ENCODE assay signal across 9 cellular contexts in genomic region chr5:150412319-150413175, GRCh38. TPM values are rescaled to one million over a fixed set of nuclear protein-coding genes. Genes with fewer than 3 reads are reported as not detected.
DNase-seq lines count a peak whose midpoint lies in the region; ATAC-seq and TF ChIP-seq lines count a peak whose summit lies in the region.
"Had no signal": no experiment of that assay in that cellular context is flagged by ENCODE, and none has a peak within 500 bp of the region (broad histone marks: within the 10 kb centered on the region; RNA-seq: fewer than 3 reads in every experiment).

Gene CD74 (minus strand): TSS chr5:150412910. CDS start chr5:150412749, 161 bp downstream.

- H3K4me3 Mint-ChIP-seq in T-cell, result peak within 1 kb of the TSS; percentile 88 to 97 (median 96)

- DNase-seq in DMS 273 (lab: John Stamatoyannopoulos, UW; ENCODE audit: unreplicated experiment) (peak; percentile 67), DMS 273 treated with DMSO at 0.1 percent for 48 hours (lab: John Stamatoyannopoulos, UW) (no peak), T-cell (peak; percentile 79 to 98 (median 95)), adipocyte (ENCODE audit: low read depth) (peak; percentile 54), hepatocyte (ENCODE audit: low spot score) (peak; percentile 85), sigmoid colon (peak; percentile 89), SHP77 (lab: John Stamatoyannopoulos, UW) (no peak)

- peak within 1 kb of the TSS; percentile 99 to 100 for H3K27ac Mint-ChIP-seq in T-cell

- H3K9me2 ChIP-seq in hepatocyte (replicated peaks; ENCODE audit: insufficient read depth), result no peaks in the 10 kb centered on the region

- WGBS in hepatocyte (ENCODE audit: low lambda C conversion rate, missing lambda C conversion rate), result 23% methylated on average over 20 of the region's 20 CpGs
- 2 to 6% methylated on average over 20 of the region's 20 CpGs for WGBS in sigmoid colon, 2 donors

- H3K27ac ChIP-seq in hepatocyte (peak within 1 kb of the TSS; percentile 80), sigmoid colon (peak within 1 kb of the TSS; percentile 73 to 83 (median 80))
- H3K27ac ChIP-seq: 22Rv1 had no signal

- no peak for TF ChIP-seq POLR2A in sigmoid colon (IDR thresholded peaks at IDR 0.05)

- H3K79me2 ChIP-seq in hepatocyte, result no peaks in the 10 kb centered on the region

- TF ChIP-seq EP300 in sigmoid colon (IDR thresholded peaks at IDR 0.05), result no peak

- peak within 1 kb of the TSS; percentile 20 for H2AFZ ChIP-seq in hepatocyte

- TF ChIP-seq CTCF in hepatocyte (IDR thresholded peaks at IDR 0.05; ENCODE audit: poor library complexity) (no peak), sigmoid colon (IDR thresholded peaks at IDR 0.05) (no peak)

- H3K36me3 ChIP-seq in adipocyte (ENCODE audit: control insufficient read depth, insufficient read depth, low read length, severe bottlenecking), result no peaks in the 10 kb centered on the region
- no peaks in the 10 kb centered on the region for H3K36me3 ChIP-seq in hepatocyte (replicated peaks; ENCODE audit: insufficient read depth, low read depth)
- no peaks in the 10 kb centered on the region for H3K36me3 ChIP-seq in sigmoid colon

- H3K4me2 ChIP-seq in hepatocyte, result peak within 1 kb of the TSS; percentile 60

- H3K4me3 ChIP-seq in adipocyte (ENCODE audit: low read length) (peak within 1 kb of the TSS; percentile 78), hepatocyte (no peak within 1 kb of the TSS), sigmoid colon (peak within 1 kb of the TSS; percentile 13 to 48 (median 39))

- H3K9me3 ChIP-seq in adipocyte (ENCODE audit: control insufficient read depth, low read length), result no peaks in the 10 kb centered on the region
- H3K9me3 ChIP-seq in hepatocyte (ENCODE audit: low read depth), result no peaks in the 10 kb centered on the region
- no peaks in the 10 kb centered on the region for H3K9me3 ChIP-seq in sigmoid colon

- H3K4me1 Mint-ChIP-seq in T-cell, result peaks cover 43 to 59% (median 49%) of the 10 kb centered on the region in 3 donors

- peaks cover 6% of the 10 kb centered on the region for H3K4me1 ChIP-seq in adipocyte (ENCODE audit: control insufficient read depth, insufficient read depth, low read length)
- peaks cover 5% of the 10 kb centered on the region for H3K4me1 ChIP-seq in hepatocyte (ENCODE audit: insufficient read depth)
- H3K4me1 ChIP-seq in sigmoid colon, result peaks cover 0 to 16% (median 7%) of the 10 kb centered on the region in 4 donors

- no peaks in the 10 kb centered on the region for H4K20me1 ChIP-seq in hepatocyte (ENCODE audit: insufficient read depth, poor library complexity, severe bottlenecking)

- H3K27me3 Mint-ChIP-seq in T-cell, result no peaks in the 10 kb centered on the region

- H3K27me3 ChIP-seq in adipocyte (replicated peaks; ENCODE audit: control insufficient read depth, insufficient read depth, low read length), result no peaks in the 10 kb centered on the region
- no peaks in the 10 kb centered on the region for H3K27me3 ChIP-seq in hepatocyte
- H3K27me3 ChIP-seq in sigmoid colon, result no peaks in the 10 kb centered on the region

- no peaks in the 10 kb centered on the region for H3K9me3 Mint-ChIP-seq in T-cell

- CTCF ChIA-PET in T-cell (lab: Charles Lee), result interaction anchor here in 1 of 2 donors (0.7 to 1.7 kb wide), 6 partner anchors 15 to 434 kb away, joined by 3 to 17 read pairs (median 4); partner anchors contain the start of genes IRGM, RBM22 and RPS14

- ATAC-seq in HG03280 (IDR thresholded peaks at IDR 0.05; ENCODE audit: unreplicated experiment) (peak; percentile 68), T-cell (replicated peaks in 1 of 4) (peak; percentile 90 to 94 (median 92))

- POLR2A ChIA-PET in T-cell (lab: Charles Lee), result interaction anchor here in 1 of 2 donors (0.6 to 1.3 kb wide), 6 partner anchors 13 to 705 kb away, joined by 3 to 10 read pairs (median 4); partner anchors contain the start of genes RBM22 and RPS14

- peak within 1 kb of the TSS; percentile 57 for H3K9ac ChIP-seq in adipocyte (ENCODE audit: low read length)

- intact Hi-C loops in sigmoid colon (cut with DNase I), result no loop called here

- peaks cover 7% of the 10 kb centered on the region for H3K36me3 Mint-ChIP-seq in T-cell

RNA-seq across cellular contexts. Expression of gene CD74, which starts in this region (rescaled TPM):
- 100 to 1,000 TPM; 201 to 512 (median 406) TPM for total RNA-seq in T-cell
- 51.1 and 57.2 TPM in 2 replicates for total RNA-seq in hepatocyte
- 103 and 107 TPM in 2 replicates for polyA plus RNA-seq in hepatocyte
- total RNA-seq in sigmoid colon, result 100 to 1,000 TPM; 176 to 362 (median 199) TPM
- 1,000 to 10,000 TPM in 1 of 3 donors, 100 to 1,000 TPM in 2; 208 to 2,186 (median 596) TPM for polyA plus RNA-seq in sigmoid colon

Comparison
In these comparisons a context has a peak if more than half of its experiments do, and no peak if none do; other contexts are left out.
1. DNase-seq: peak in DMS 273 (single experiment), T-cell (34 of 34), adipocyte (single experiment), hepatocyte (single experiment) and sigmoid colon (single experiment); none in DMS 273 treated with DMSO at 0.1 percent for 48 hours (single experiment) and SHP77 (0 of 2).